14 cellular contexts compared by ENCODE assay signal in genomic region chr15:51185213-51185619, GRCh38.
"Had no signal": no experiment of that assay in that cellular context is flagged by ENCODE, and none has a peak within 500 bp of the region (broad histone marks: within the 10 kb centered on the region; RNA-seq: fewer than 3 reads in every experiment).

No MANE protein-coding gene starts in this region.

- H3K4me3 Mint-ChIP-seq: activated naive CD4-positive, alpha-beta T cell treated with anti-CD3 and anti-CD28 coated beads for 36 hours; activated T-helper 17 cell treated with anti-CD3 and anti-CD28 coated beads, Interleukin-2, amount 50 U/mL, for 72 hours; naive thymus-derived CD8-positive, alpha-beta T cell; stimulated activated naive CD8-positive, alpha-beta T cell treated with anti-CD3 and anti-CD28 coated beads, Interleukin-15, Interleukin-2, amounts not matched to agents 100 ng/mL and 50 ng/mL, for 24 hours; WTC11 had no signal

- H3K4me1 ChIP-seq: prostate gland had no signal

- H3K9me3 Mint-ChIP-seq: activated naive CD4-positive, alpha-beta T cell treated with anti-CD3 and anti-CD28 coated beads for 36 hours; activated T-helper 17 cell treated with anti-CD3 and anti-CD28 coated beads, Interleukin-2, amount 50 U/mL, for 72 hours; naive thymus-derived CD8-positive, alpha-beta T cell; stimulated activated naive CD8-positive, alpha-beta T cell treated with anti-CD3 and anti-CD28 coated beads, Interleukin-15, Interleukin-2, amounts not matched to agents 100 ng/mL and 50 ng/mL, for 24 hours had no signal

- H3K27me3 ChIP-seq: colonic mucosa had no signal

- H3K4me1 Mint-ChIP-seq: activated T-helper 17 cell treated with anti-CD3 and anti-CD28 coated beads, Interleukin-2, amount 50 U/mL, for 72 hours; WTC11 had no signal

- H3K36me3 Mint-ChIP-seq: naive thymus-derived CD8-positive, alpha-beta T cell; WTC11 had no signal

- H3K4me3 ChIP-seq: colonic mucosa, lung, prostate gland had no signal

- H3K27ac ChIP-seq: colonic mucosa, prostate gland had no signal

- H3K36me3 ChIP-seq: colonic mucosa, prostate gland had no signal

- ATAC-seq: activated T-helper 17 cell treated with anti-CD3 and anti-CD28 coated beads, Interleukin-2, amount 50 U/mL, for 72 hours; naive thymus-derived CD8-positive, alpha-beta T cell; WTC11 had no signal

- H3K9me3 ChIP-seq: colonic mucosa, prostate gland had no signal

- H3K27ac Mint-ChIP-seq: activated naive CD4-positive, alpha-beta T cell treated with anti-CD3 and anti-CD28 coated beads for 36 hours; activated T-helper 17 cell treated with anti-CD3 and anti-CD28 coated beads, Interleukin-2, amount 50 U/mL, for 72 hours; naive thymus-derived CD8-positive, alpha-beta T cell; stimulated activated naive CD8-positive, alpha-beta T cell treated with anti-CD3 and anti-CD28 coated beads, Interleukin-15, Interleukin-2, amounts not matched to agents 100 ng/mL and 50 ng/mL, for 24 hours; WTC11 had no signal

- DNase-seq: activated CD4-positive, alpha-beta T cell treated with anti-CD3 and anti-CD28 coated beads for 48 hours; activated CD8-positive, alpha-beta memory T cell treated with anti-CD3 and anti-CD28 coated beads for 24 hours; activated naive CD4-positive, alpha-beta T cell treated with anti-CD3 and anti-CD28 coated beads for 36 hours; colonic mucosa; effector memory CD4-positive, alpha-beta T cell; hippocampal formation; naive thymus-derived CD8-positive, alpha-beta T cell; stimulated activated CD4-positive, alpha-beta T cell treated with anti-CD3 and anti-CD28 coated beads, Interleukin-12 subunit alpha, Interleukin-12 subunit beta, amount 100 ng/mL, for 4 hours; T-helper 9 cell had no signal
